ENCODE assay signal across 9 cellular contexts in the genomic region with DNA sequence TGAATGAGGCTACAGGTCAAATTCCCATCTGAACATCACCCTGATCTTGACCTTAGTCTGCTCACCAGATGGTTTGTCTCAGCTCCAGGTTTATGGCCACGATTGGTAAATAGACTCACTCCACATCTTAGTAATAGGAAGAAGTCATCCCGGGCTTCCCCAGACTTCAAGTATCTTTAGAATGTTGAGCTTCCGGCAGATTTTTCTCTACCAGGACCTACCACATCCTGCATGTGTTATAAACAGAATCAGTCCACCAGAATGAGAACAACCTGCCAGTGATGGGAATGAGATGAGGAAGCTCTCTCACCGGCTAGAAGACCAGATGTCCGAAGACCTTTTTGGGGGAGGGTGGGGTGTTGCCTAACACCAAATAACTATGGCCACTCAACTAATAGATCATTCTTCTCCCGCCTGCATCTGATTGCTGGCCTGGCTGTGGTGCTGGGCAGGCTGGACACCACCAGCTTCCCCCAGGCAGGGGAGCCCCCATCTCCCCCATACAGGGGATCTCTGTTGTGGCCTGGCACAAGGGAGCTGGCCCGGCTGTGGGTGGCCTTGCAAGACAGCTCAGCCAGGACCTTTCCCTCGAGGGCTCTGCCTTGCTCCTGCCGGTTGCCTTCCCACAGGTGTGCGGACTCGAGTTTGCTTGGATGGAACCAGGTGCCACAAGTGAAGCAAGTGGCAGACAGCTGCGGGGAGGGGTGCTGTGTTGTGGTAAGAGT.
A peak's percentile ranks its signal among the peaks of the same experiment; 100 is the strongest.
DNase-seq lines count a peak whose midpoint lies in the region; ATAC-seq and TF ChIP-seq lines count a peak whose summit lies in the region.
"Had no signal": no experiment of that assay in that cellular context is flagged by ENCODE, and none has a peak within 500 bp of the region (broad histone marks: within the 10 kb centered on the region; RNA-seq: fewer than 3 reads in every experiment).

No MANE protein-coding gene starts in this region.

- no peak for TF ChIP-seq CTCF in endodermal cell (conservative IDR thresholded peaks at IDR 0.05)

- WGBS in endodermal cell (ENCODE audit: insufficient coverage in 1 of 2, insufficient read length in 1 of 2), 2 experiments = 90 to 93% methylated on average over 5 to 12 of the region's 12 CpGs

- no peaks in the 10 kb centered on the region for H3K9me3 Mint-ChIP-seq in endodermal cell

- H3K27me3 Mint-ChIP-seq in endodermal cell (ENCODE audit: insufficient read depth) = peaks cover 13% of the 10 kb centered on the region

- H3K27me3 ChIP-seq in endodermal cell (ENCODE audit: control insufficient read depth, insufficient read depth, low read length, poor library complexity, severe bottlenecking) = no peaks in the 10 kb centered on the region
- H3K27me3 ChIP-seq: ovary had no signal

- no peak overlapping the region for H3K9ac ChIP-seq in endodermal cell (ENCODE audit: extremely low read depth, low read length, poor library complexity, severe bottlenecking)

- H3K9me3 ChIP-seq in endodermal cell (ENCODE audit: control insufficient read depth, low read length) = no peaks in the 10 kb centered on the region
- H3K9me3 ChIP-seq: ovary had no signal

- H3K27ac Mint-ChIP-seq in endodermal cell = no peak overlapping the region

- no peak overlapping the region for H3K4me3 ChIP-seq in endodermal cell (ENCODE audit: low read length)
- H3K4me3 ChIP-seq: ovary had no signal

- H3K4me1 Mint-ChIP-seq in endodermal cell = peaks cover 8% of the 10 kb centered on the region

- DNase-seq in NCI-H2107 treated with DMSO at 0.1 percent for 48 hours (lab: John Stamatoyannopoulos, UW; ENCODE audit: unreplicated experiment) (peak; percentile 21), NCI-H2107 (lab: John Stamatoyannopoulos, UW) (no peak), LHCN-M2 (ENCODE audit: low read depth) (peak; percentile 24), endodermal cell (peak; percentile 17), sciatic nerve (ENCODE audit: low spot score) (peak; percentile 55), putamen (ENCODE audit: low spot score) (no peak)
- DNase-seq in effector CD4-positive, alpha-beta T cell = no peak
- DNase-seq: ovary had no signal

- intact Hi-C loops in sciatic nerve (cut with DNase I) = no loop called here

- H3K36me3 Mint-ChIP-seq in endodermal cell (ENCODE audit: low read depth) = no peaks in the 10 kb centered on the region

- H3K4me1 ChIP-seq in endodermal cell (ENCODE audit: control insufficient read depth, insufficient read depth, low read length) = no peaks in the 10 kb centered on the region

- no peak overlapping the region for H3K4me3 Mint-ChIP-seq in endodermal cell

- no peak overlapping the region for H3K27ac ChIP-seq in endodermal cell (ENCODE audit: low read depth, low read length)
- H3K27ac ChIP-seq: ovary had no signal

- no peaks in the 10 kb centered on the region for H3K36me3 ChIP-seq in endodermal cell (ENCODE audit: control insufficient read depth, insufficient read depth, low read length)
- H3K36me3 ChIP-seq: ovary had no signal

- ATAC-seq in sciatic nerve (peak; percentile 57), HG02970 (IDR thresholded peaks at IDR 0.05; ENCODE audit: low FRiP score, unreplicated experiment) (no peak)

Comparison
In these comparisons a context has a peak if more than half of its experiments do, and no peak if none do; other contexts are left out.
1. DNase-seq: peak in NCI-H2107 treated with DMSO at 0.1 percent for 48 hours (single experiment), LHCN-M2 (single experiment), endodermal cell (single experiment) and sciatic nerve (single experiment); none in NCI-H2107 (single experiment), putamen (single experiment) and effector CD4-positive, alpha-beta T cell (single experiment).